9 cellular contexts compared by ENCODE assay signal in the genomic region with DNA sequence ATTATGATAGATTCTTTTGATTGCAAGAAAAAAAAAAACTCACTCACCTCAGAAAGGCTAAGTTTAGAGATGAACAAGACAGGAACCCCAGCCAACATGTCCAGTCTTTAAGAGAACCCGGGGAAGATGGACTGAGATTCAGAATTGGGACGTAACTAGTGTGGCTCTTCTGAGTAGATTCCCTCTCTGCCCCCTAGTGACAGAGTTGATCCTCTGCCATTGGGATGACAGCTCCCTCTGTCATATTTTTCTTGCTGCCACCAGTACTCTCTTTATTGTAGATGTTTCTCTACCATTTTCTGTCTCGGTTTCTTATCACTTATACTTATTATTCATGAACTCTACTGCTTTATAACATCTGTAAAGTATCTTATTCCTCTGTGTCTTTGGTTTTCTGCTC.
A peak's percentile ranks its signal among the peaks of the same experiment; 100 is the strongest.
DNase-seq lines count a peak whose midpoint lies in the region; ATAC-seq and TF ChIP-seq lines count a peak whose summit lies in the region.
"Had no signal": no experiment of that assay in that cellular context is flagged by ENCODE, and none has a peak within 500 bp of the region (broad histone marks: within the 10 kb centered on the region; RNA-seq: fewer than 3 reads in every experiment).

No MANE protein-coding gene starts in this region.

- no peaks in the 10 kb centered on the region for H3K36me3 ChIP-seq in upper lobe of right lung

- no peaks in the 10 kb centered on the region for H3K27me3 ChIP-seq in upper lobe of right lung

- in situ Hi-C loops in GM13976 (cut with MboI; ENCODE audit: low sequenced_read_pairs, unreplicated experiment), result no loop called here
- in situ Hi-C loops in astrocyte of the spinal cord (cut with HindIII; ENCODE audit: low sequenced_read_pairs), result no loop called here

- intact Hi-C loops in upper lobe of right lung (cut with DNase I), result no loop called here

- H3K27ac ChIP-seq in upper lobe of right lung, result no peak overlapping the region

- DNase-seq in AG08396 (ENCODE audit: low spot score) (peak; percentile 36), GM13976 (ENCODE audit: low spot score) (peak; percentile 44), NAMALWA (ENCODE audit: low spot score) (peak; percentile 52), astrocyte of the spinal cord (ENCODE audit: low read depth, low spot score) (peak; percentile 61), iPS-NIHi7 (ENCODE audit: extremely low spot score) (peak; percentile 50), upper lobe of right lung (no peak), ureter (ENCODE audit: low spot score) (no peak)

- ATAC-seq in HG02759 (IDR thresholded peaks at IDR 0.05; ENCODE audit: unreplicated experiment) (peak; percentile 72), upper lobe of right lung (peak; percentile 84)
- ATAC-seq: naive thymus-derived CD4-positive, alpha-beta T cell had no signal

- no peaks in the 10 kb centered on the region for H3K4me1 ChIP-seq in upper lobe of right lung

- TF ChIP-seq CTCF in GM13976 (IDR thresholded peaks at IDR 0.05; ENCODE audit: borderline replicate concordance, control extremely low read depth, extremely low read depth, insufficient read depth, missing control alignments), result peak; percentile 41
- TF ChIP-seq CTCF in astrocyte of the spinal cord (IDR thresholded peaks at IDR 0.05; ENCODE audit: low read depth, low read length), result peak; percentile 74
- TF ChIP-seq CTCF in upper lobe of right lung (IDR thresholded peaks at IDR 0.05), result peak; percentile 70

- no peaks in the 10 kb centered on the region for H3K9me3 ChIP-seq in upper lobe of right lung

- H3K4me3 ChIP-seq in astrocyte of the spinal cord (ENCODE audit: low read depth, low read length) (no peak overlapping the region), upper lobe of right lung (no peak overlapping the region)

Comparison
In these comparisons a context has a peak if more than half of its experiments do, and no peak if none do; other contexts are left out.
1. DNase-seq: peak in AG08396 (single experiment), GM13976 (single experiment), NAMALWA (single experiment), astrocyte of the spinal cord (single experiment) and iPS-NIHi7 (single experiment); none in upper lobe of right lung (single experiment) and ureter (single experiment).
2. Peak in every context shown above with its lines, with median percentiles within 50 percentile points of each other: CTCF ChIP-seq.